ENCODE assay signal across 26 cellular contexts in the genomic region with DNA sequence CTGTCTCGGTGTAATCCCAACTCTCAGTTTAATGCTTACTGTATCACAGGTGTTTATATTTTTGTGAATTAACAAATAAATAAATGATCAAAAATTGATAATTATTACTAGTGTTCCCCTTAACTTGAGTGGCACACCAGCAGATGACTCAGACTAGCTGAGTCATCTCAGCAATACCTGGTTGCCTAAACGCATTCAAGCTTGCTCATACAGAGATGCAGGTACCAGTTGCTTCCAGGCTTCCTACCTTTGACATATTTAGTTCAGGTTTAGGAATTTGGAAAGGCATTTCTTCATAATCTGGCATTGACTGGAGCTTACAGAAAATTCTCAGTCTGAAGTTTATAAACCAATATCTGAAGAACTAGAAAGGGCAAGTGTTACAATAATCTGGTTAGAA.
"Had no signal": no experiment of that assay in that cellular context is flagged by ENCODE, and none has a peak within 500 bp of the region (broad histone marks: within the 10 kb centered on the region; RNA-seq: fewer than 3 reads in every experiment).

No MANE protein-coding gene starts in this region.

- H3K27me3 ChIP-seq: adrenal gland, ascending aorta, brain microvascular endothelial cell, dorsolateral prefrontal cortex, heart right ventricle, left lung, neural progenitor cell, testis, vagina had no signal

- ATAC-seq: activated CD4-positive, CD25-positive, alpha-beta regulatory T cell treated with anti-CD3 and anti-CD28 coated beads, Interleukin-2, amount 50 U/mL, for 24 hours; activated CD8-positive, alpha-beta memory T cell treated with anti-CD3 and anti-CD28 coated beads, Interleukin-2, amount 10 ng/mL, durations not matched to agents 7 days and 5 days; heart right ventricle; left lung; naive thymus-derived CD8-positive, alpha-beta T cell; stimulated activated naive B cell treated with anti-CD40 and anti-IgM and Interleukin-4, amounts not matched to agents 10 μg/mL and 1 μg/mL and 100 μg/mL, for 72 hours had no signal

- H3K27ac Mint-ChIP-seq: activated CD4-positive, alpha-beta memory T cell treated with anti-CD3 and anti-CD28 coated beads, Interleukin-2, amount 10 ng/mL, durations not matched to agents 7 days and 5 days; activated CD4-positive, alpha-beta T cell treated with anti-CD3 and anti-CD28 coated beads, Interleukin-2, amount 10 ng/mL, durations not matched to agents 24 days and 14 days; activated CD8-positive, alpha-beta memory T cell treated with anti-CD3 and anti-CD28 coated beads, Interleukin-2, amount 10 ng/mL, durations not matched to agents 7 days and 5 days; activated naive CD4-positive, alpha-beta T cell treated with anti-CD3 and anti-CD28 coated beads, Interleukin-2, amount 50 U/mL, for 24 hours; activated T-helper 1 cell treated with anti-CD3 and anti-CD28 coated beads, Interleukin-12 subunit alpha, Interleukin-12 subunit beta, Interleukin-2, Interleukin-4 antibody, amounts not matched to agents 30 ng/mL and 10 ng/mL and 1 ng/mL, durations not matched to agents 14 hours and 24 hours and 36 hours; mesothelial cell of epicardium; naive thymus-derived CD8-positive, alpha-beta T cell; neural progenitor cell; stimulated activated naive B cell treated with anti-CD40 and anti-IgM and Interleukin-4, amounts not matched to agents 10 μg/mL and 1 μg/mL and 100 μg/mL, for 72 hours; type B pancreatic cell had no signal

- H3K4me3 ChIP-seq: adrenal gland, ascending aorta, dorsolateral prefrontal cortex, heart right ventricle, left lung, lung, neural progenitor cell, testis, vagina had no signal

- H3K9me3 ChIP-seq: adrenal gland, ascending aorta, left lung, testis, vagina had no signal

- H3K9me3 Mint-ChIP-seq: activated CD4-positive, alpha-beta T cell treated with anti-CD3 and anti-CD28 coated beads, Interleukin-2, amount 10 ng/mL, durations not matched to agents 24 days and 14 days; activated T-helper 1 cell treated with anti-CD3 and anti-CD28 coated beads, Interleukin-12 subunit alpha, Interleukin-12 subunit beta, Interleukin-2, Interleukin-4 antibody, amounts not matched to agents 30 ng/mL and 10 ng/mL and 1 ng/mL, durations not matched to agents 14 hours and 24 hours and 36 hours had no signal

- H3K36me3 Mint-ChIP-seq: activated CD8-positive, alpha-beta memory T cell treated with anti-CD3 and anti-CD28 coated beads, Interleukin-2, amount 10 ng/mL, durations not matched to agents 7 days and 5 days; activated naive CD4-positive, alpha-beta T cell treated with anti-CD3 and anti-CD28 coated beads, Interleukin-2, amount 50 U/mL, for 24 hours; mesothelial cell of epicardium; neural progenitor cell; type B pancreatic cell had no signal

- H3K36me3 ChIP-seq: adrenal gland, ascending aorta, brain microvascular endothelial cell, heart right ventricle, left lung, neural progenitor cell, vagina had no signal

- DNase-seq: activated CD4-positive, alpha-beta memory T cell treated with anti-CD3 and anti-CD28 coated beads, Interleukin-2, amount 10 ng/mL, durations not matched to agents 7 days and 5 days; activated CD4-positive, alpha-beta T cell treated with anti-CD3 and anti-CD28 coated beads, Interleukin-2, amount 10 ng/mL, durations not matched to agents 24 days and 14 days; activated CD8-positive, alpha-beta memory T cell treated with anti-CD3 and anti-CD28 coated beads, Interleukin-2, amount 10 ng/mL, durations not matched to agents 7 days and 5 days; activated gamma-delta T cell; activated T-cell treated with anti-CD3 and anti-CD28 coated beads for 4 hours; adrenal gland; brain microvascular endothelial cell; dorsolateral prefrontal cortex; heart right ventricle; kidney; left lung; naive thymus-derived CD8-positive, alpha-beta T cell; stimulated activated CD4-positive, alpha-beta T cell treated with anti-CD3 and anti-CD28 coated beads, Interleukin-2, amount 100 ng/mL, for 48 hours; stimulated activated CD8-positive, alpha-beta memory T cell treated with anti-CD3 and anti-CD28 coated beads, Interleukin-4, amount 100 ng/mL, for 48 hours; stimulated activated naive B cell treated with anti-CD40 and anti-IgM and Interleukin-4, amounts not matched to agents 10 μg/mL and 1 μg/mL and 100 μg/mL, for 72 hours; testis had no signal

- H3K4me1 ChIP-seq: adrenal gland, ascending aorta, left lung, neural progenitor cell, testis, vagina had no signal

- H3K4me2 ChIP-seq: neural progenitor cell had no signal

- H3K27ac ChIP-seq: adrenal gland, ascending aorta, brain microvascular endothelial cell, dorsolateral prefrontal cortex, heart right ventricle, left lung, neural progenitor cell, testis, vagina, VCaP had no signal

- H2AFZ ChIP-seq: neural progenitor cell had no signal
